1 cellular context compared by ENCODE assay signal in the genomic region with DNA sequence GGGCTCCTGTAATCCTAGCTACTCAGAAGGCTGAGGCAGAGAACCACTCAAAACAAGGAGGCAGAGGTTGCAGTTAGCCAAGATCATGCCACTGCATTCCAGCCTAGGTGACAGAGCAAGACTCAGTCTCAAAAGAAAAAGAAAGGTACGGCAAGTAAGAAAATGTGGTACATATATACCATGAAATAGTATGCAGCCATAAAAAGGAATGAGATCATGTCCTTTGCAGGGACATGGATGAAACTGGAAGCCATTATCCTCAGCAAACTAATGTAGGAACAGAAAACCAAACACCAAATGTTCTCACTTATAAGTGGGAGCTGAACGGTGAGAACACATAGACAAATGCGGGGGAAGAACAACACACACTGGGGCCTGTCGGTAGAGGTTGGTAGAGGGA.
A peak's percentile ranks its signal among the peaks of the same experiment; 100 is the strongest.
TF ChIP-seq lines count a peak whose summit lies in the region.

No MANE protein-coding gene starts in this region.

TF ChIP-seq in HepG2, 621 proteins besides CTCF, POLR2A, EP300 and RAD21:
- TF ChIP-seq, protein P1, sequence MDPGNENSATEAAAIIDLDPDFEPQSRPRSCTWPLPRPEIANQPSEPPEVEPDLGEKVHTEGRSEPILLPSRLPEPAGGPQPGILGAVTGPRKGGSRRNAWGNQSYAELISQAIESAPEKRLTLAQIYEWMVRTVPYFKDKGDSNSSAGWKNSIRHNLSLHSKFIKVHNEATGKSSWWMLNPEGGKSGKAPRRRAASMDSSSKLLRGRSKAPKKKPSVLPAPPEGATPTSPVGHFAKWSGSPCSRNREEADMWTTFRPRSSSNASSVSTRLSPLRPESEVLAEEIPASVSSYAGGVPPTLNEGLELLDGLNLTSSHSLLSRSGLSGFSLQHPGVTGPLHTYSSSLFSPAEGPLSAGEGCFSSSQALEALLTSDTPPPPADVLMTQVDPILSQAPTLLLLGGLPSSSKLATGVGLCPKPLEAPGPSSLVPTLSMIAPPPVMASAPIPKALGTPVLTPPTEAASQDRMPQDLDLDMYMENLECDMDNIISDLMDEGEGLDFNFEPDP (CRISPR knock-in tag; conservative IDR thresholded peaks at IDR 0.05): 0 out of 2 replicates have a peak, but pooled peaks have one; percentile 23
